Comparison of ENCODE assay signal across 1 cellular context in the genomic region with DNA sequence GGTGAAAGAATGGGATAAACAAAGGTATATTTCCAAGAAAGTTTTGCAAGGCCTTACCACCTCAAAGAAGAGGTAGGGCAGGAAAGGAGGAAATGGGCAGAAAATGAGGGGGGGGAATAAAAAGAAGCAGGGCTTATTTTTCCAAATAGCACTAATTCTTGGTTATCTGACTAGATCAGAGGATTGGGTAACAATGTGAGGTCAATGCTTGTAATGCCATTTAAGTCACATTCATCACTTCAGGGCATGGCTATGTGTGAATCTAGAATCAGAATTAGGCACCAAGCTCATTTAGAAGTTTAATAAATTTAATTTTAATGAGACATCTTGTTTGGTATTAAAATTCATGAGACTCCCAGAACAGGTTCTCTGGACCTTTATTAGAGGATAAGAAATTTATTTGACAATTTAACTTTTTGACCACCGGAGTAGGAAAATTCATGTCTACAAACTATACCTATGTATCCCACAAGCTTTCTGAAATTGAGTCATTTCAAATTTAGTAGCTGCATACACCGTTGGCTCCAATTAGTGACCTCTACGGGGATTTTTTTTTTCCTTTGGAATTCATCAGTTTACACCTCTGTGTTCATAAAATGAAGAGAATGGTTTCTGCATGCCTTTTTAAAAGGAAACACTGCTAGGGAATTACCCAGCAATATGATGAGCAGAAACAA.
TF ChIP-seq lines count a peak whose summit lies in the region.

No MANE protein-coding gene starts in this region.

TF ChIP-seq in GM12878, 131 proteins besides CTCF, POLR2A, EP300 and RAD21 (continues in another document):
- no peak for TF ChIP-seq ZNF384 (IDR thresholded peaks at IDR 0.05; ENCODE audit: borderline replicate concordance, low read depth, low read length)
- peak in 1 of 2 experiments; percentile 40; a peak in 3 of 4 replicates for TF ChIP-seq IKZF2 (IDR thresholded peaks at IDR 0.05)
- no peak for TF ChIP-seq WRNIP1 (IDR thresholded peaks at IDR 0.05; ENCODE audit: borderline replicate concordance, low read depth, low read length)
- no peak for TF ChIP-seq YY1 (IDR thresholded peaks at IDR 0.05; ENCODE audit: low read depth, low read length)
- TF ChIP-seq, protein P1, sequence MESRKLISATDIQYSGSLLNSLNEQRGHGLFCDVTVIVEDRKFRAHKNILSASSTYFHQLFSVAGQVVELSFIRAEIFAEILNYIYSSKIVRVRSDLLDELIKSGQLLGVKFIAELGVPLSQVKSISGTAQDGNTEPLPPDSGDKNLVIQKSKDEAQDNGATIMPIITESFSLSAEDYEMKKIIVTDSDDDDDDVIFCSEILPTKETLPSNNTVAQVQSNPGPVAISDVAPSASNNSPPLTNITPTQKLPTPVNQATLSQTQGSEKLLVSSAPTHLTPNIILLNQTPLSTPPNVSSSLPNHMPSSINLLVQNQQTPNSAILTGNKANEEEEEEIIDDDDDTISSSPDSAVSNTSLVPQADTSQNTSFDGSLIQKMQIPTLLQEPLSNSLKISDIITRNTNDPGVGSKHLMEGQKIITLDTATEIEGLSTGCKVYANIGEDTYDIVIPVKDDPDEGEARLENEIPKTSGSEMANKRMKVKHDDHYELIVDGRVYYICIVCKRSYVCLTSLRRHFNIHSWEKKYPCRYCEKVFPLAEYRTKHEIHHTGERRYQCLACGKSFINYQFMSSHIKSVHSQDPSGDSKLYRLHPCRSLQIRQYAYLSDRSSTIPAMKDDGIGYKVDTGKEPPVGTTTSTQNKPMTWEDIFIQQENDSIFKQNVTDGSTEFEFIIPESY (IDR thresholded peaks at IDR 0.05), result no peak
- TF ChIP-seq TBL1XR1 (IDR thresholded peaks at IDR 0.05; ENCODE audit: low read depth, low read length), result no peak
- TF ChIP-seq, protein P2, sequence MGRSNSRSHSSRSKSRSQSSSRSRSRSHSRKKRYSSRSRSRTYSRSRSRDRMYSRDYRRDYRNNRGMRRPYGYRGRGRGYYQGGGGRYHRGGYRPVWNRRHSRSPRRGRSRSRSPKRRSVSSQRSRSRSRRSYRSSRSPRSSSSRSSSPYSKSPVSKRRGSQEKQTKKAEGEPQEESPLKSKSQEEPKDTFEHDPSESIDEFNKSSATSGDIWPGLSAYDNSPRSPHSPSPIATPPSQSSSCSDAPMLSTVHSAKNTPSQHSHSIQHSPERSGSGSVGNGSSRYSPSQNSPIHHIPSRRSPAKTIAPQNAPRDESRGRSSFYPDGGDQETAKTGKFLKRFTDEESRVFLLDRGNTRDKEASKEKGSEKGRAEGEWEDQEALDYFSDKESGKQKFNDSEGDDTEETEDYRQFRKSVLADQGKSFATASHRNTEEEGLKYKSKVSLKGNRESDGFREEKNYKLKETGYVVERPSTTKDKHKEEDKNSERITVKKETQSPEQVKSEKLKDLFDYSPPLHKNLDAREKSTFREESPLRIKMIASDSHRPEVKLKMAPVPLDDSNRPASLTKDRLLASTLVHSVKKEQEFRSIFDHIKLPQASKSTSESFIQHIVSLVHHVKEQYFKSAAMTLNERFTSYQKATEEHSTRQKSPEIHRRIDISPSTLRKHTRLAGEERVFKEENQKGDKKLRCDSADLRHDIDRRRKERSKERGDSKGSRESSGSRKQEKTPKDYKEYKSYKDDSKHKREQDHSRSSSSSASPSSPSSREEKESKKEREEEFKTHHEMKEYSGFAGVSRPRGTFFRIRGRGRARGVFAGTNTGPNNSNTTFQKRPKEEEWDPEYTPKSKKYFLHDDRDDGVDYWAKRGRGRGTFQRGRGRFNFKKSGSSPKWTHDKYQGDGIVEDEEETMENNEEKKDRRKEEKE (IDR thresholded peaks at IDR 0.05), result no peak
- no peak for TF ChIP-seq CEBPB (IDR thresholded peaks at IDR 0.05; ENCODE audit: borderline replicate concordance in 1 of 2, low read depth in 2 of 2, low read length in 2 of 2)
- no peak for TF ChIP-seq GABPA (IDR thresholded peaks at IDR 0.05; ENCODE audit: low read depth)
- TF ChIP-seq, protein P3, sequence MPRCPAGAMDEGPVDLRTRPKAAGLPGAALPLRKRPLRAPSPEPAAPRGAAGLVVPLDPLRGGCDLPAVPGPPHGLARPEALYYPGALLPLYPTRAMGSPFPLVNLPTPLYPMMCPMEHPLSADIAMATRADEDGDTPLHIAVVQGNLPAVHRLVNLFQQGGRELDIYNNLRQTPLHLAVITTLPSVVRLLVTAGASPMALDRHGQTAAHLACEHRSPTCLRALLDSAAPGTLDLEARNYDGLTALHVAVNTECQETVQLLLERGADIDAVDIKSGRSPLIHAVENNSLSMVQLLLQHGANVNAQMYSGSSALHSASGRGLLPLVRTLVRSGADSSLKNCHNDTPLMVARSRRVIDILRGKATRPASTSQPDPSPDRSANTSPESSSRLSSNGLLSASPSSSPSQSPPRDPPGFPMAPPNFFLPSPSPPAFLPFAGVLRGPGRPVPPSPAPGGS (IDR thresholded peaks at IDR 0.05; ENCODE audit: borderline replicate concordance, insufficient read depth, low read depth, low read length, poor library complexity, severe bottlenecking), result no peak
- TF ChIP-seq EED (IDR thresholded peaks at IDR 0.05; ENCODE audit: low read depth), result no peak
- no peak for TF ChIP-seq FOXK2 (IDR thresholded peaks at IDR 0.05)
- no peak for TF ChIP-seq NFXL1 (IDR thresholded peaks at IDR 0.05; ENCODE audit: borderline replicate concordance)
- TF ChIP-seq TCF3 (IDR thresholded peaks at IDR 0.05; ENCODE audit: borderline replicate concordance, insufficient read depth, low read depth, low read length), result no peak
- TF ChIP-seq HDAC2 (IDR thresholded peaks at IDR 0.05), result no peak
- peak; percentile 32 for TF ChIP-seq RUNX3 (IDR thresholded peaks at IDR 0.05; ENCODE audit: low read length)
- no peak for TF ChIP-seq SMARCA5 (IDR thresholded peaks at IDR 0.05)
- no peak for TF ChIP-seq NR2C2 (IDR thresholded peaks at IDR 0.05; ENCODE audit: borderline replicate concordance, control insufficient read depth, insufficient read length, low read depth)
- no peak for TF ChIP-seq ZNF207 (IDR thresholded peaks at IDR 0.05; ENCODE audit: borderline replicate concordance)
- no peak for TF ChIP-seq MXI1 (IDR thresholded peaks at IDR 0.05; ENCODE audit: low read depth, low read length)
- no peak for TF ChIP-seq SMAD1 (IDR thresholded peaks at IDR 0.05; ENCODE audit: low read depth, partially characterized antibody)
- TF ChIP-seq RB1 (IDR thresholded peaks at IDR 0.05; ENCODE audit: borderline replicate concordance), result no peak
- TF ChIP-seq STAT1 (conservative IDR thresholded peaks at IDR 0.05), result no peak
- TF ChIP-seq, protein P4, sequence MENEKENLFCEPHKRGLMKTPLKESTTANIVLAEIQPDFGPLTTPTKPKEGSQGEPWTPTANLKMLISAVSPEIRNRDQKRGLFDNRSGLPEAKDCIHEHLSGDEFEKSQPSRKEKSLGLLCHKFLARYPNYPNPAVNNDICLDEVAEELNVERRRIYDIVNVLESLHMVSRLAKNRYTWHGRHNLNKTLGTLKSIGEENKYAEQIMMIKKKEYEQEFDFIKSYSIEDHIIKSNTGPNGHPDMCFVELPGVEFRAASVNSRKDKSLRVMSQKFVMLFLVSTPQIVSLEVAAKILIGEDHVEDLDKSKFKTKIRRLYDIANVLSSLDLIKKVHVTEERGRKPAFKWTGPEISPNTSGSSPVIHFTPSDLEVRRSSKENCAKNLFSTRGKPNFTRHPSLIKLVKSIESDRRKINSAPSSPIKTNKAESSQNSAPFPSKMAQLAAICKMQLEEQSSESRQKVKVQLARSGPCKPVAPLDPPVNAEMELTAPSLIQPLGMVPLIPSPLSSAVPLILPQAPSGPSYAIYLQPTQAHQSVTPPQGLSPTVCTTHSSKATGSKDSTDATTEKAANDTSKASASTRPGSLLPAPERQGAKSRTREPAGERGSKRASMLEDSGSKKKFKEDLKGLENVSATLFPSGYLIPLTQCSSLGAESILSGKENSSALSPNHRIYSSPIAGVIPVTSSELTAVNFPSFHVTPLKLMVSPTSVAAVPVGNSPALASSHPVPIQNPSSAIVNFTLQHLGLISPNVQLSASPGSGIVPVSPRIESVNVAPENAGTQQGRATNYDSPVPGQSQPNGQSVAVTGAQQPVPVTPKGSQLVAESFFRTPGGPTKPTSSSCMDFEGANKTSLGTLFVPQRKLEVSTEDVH (IDR thresholded peaks at IDR 0.05; ENCODE audit: low read depth, partially characterized antibody), result no peak
- TF ChIP-seq MYB (IDR thresholded peaks at IDR 0.05; ENCODE audit: borderline replicate concordance, low read depth, low read length), result no peak
- no peak for TF ChIP-seq ZNF274 (IDR thresholded peaks at IDR 0.05; ENCODE audit: insufficient read depth, insufficient read length)
- TF ChIP-seq, protein P5, sequence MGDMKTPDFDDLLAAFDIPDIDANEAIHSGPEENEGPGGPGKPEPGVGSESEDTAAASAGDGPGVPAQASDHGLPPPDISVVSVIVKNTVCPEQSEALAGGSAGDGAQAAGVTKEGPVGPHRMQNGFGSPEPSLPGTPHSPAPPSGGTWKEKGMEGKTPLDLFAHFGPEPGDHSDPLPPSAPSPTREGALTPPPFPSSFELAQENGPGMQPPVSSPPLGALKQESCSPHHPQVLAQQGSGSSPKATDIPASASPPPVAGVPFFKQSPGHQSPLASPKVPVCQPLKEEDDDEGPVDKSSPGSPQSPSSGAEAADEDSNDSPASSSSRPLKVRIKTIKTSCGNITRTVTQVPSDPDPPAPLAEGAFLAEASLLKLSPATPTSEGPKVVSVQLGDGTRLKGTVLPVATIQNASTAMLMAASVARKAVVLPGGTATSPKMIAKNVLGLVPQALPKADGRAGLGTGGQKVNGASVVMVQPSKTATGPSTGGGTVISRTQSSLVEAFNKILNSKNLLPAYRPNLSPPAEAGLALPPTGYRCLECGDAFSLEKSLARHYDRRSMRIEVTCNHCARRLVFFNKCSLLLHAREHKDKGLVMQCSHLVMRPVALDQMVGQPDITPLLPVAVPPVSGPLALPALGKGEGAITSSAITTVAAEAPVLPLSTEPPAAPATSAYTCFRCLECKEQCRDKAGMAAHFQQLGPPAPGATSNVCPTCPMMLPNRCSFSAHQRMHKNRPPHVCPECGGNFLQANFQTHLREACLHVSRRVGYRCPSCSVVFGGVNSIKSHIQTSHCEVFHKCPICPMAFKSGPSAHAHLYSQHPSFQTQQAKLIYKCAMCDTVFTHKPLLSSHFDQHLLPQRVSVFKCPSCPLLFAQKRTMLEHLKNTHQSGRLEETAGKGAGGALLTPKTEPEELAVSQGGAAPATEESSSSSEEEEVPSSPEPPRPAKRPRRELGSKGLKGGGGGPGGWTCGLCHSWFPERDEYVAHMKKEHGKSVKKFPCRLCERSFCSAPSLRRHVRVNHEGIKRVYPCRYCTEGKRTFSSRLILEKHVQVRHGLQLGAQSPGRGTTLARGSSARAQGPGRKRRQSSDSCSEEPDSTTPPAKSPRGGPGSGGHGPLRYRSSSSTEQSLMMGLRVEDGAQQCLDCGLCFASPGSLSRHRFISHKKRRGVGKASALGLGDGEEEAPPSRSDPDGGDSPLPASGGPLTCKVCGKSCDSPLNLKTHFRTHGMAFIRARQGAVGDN (IDR thresholded peaks at IDR 0.05), result no peak
- TF ChIP-seq CBFB (IDR thresholded peaks at IDR 0.05; ENCODE audit: low read depth), result no peak
- no peak for TF ChIP-seq BMI1 (IDR thresholded peaks at IDR 0.05; ENCODE audit: borderline replicate concordance)
- peak; percentile 55 for TF ChIP-seq IKZF1 (conservative IDR thresholded peaks at IDR 0.05)
- TF ChIP-seq FOS (IDR thresholded peaks at IDR 0.05; ENCODE audit: borderline replicate concordance, extremely low read depth, insufficient read length), result no peak
- no peak for TF ChIP-seq POLR2AphosphoS2 (IDR thresholded peaks at IDR 0.05; ENCODE audit: low read depth, low read length)
- no peak for TF ChIP-seq SP1 (IDR thresholded peaks at IDR 0.05; ENCODE audit: low read depth, low read length)
- TF ChIP-seq ZSCAN29 (IDR thresholded peaks at IDR 0.05), result no peak
- no peak for TF ChIP-seq NRF1 (conservative IDR thresholded peaks at IDR 0.05; ENCODE audit: low read depth, low read length)
- no peak for TF ChIP-seq SIN3A (IDR thresholded peaks at IDR 0.05; ENCODE audit: low read depth, low read length)
- TF ChIP-seq ZBED1 (IDR thresholded peaks at IDR 0.05; ENCODE audit: borderline replicate concordance), result no peak
- TF ChIP-seq NFYA (IDR thresholded peaks at IDR 0.05; ENCODE audit: borderline replicate concordance, low read depth, low read length), result no peak
- TF ChIP-seq ZNF622 (IDR thresholded peaks at IDR 0.05), result no peak
- no peak for TF ChIP-seq RFX5 (IDR thresholded peaks at IDR 0.05; ENCODE audit: low read depth, low read length)
- TF ChIP-seq ZNF24 (IDR thresholded peaks at IDR 0.05), result no peak
- 0 out of 2 replicates have a peak, but pooled peaks have one; percentile 16 for TF ChIP-seq NR2F1 (conservative IDR thresholded peaks at IDR 0.05)
- no peak for TF ChIP-seq RCOR1 (conservative IDR thresholded peaks at IDR 0.05; ENCODE audit: low read depth, low read length)
- no peak for TF ChIP-seq CHD1 (IDR thresholded peaks at IDR 0.05; ENCODE audit: low read depth, low read length)
- TF ChIP-seq, protein P6, sequence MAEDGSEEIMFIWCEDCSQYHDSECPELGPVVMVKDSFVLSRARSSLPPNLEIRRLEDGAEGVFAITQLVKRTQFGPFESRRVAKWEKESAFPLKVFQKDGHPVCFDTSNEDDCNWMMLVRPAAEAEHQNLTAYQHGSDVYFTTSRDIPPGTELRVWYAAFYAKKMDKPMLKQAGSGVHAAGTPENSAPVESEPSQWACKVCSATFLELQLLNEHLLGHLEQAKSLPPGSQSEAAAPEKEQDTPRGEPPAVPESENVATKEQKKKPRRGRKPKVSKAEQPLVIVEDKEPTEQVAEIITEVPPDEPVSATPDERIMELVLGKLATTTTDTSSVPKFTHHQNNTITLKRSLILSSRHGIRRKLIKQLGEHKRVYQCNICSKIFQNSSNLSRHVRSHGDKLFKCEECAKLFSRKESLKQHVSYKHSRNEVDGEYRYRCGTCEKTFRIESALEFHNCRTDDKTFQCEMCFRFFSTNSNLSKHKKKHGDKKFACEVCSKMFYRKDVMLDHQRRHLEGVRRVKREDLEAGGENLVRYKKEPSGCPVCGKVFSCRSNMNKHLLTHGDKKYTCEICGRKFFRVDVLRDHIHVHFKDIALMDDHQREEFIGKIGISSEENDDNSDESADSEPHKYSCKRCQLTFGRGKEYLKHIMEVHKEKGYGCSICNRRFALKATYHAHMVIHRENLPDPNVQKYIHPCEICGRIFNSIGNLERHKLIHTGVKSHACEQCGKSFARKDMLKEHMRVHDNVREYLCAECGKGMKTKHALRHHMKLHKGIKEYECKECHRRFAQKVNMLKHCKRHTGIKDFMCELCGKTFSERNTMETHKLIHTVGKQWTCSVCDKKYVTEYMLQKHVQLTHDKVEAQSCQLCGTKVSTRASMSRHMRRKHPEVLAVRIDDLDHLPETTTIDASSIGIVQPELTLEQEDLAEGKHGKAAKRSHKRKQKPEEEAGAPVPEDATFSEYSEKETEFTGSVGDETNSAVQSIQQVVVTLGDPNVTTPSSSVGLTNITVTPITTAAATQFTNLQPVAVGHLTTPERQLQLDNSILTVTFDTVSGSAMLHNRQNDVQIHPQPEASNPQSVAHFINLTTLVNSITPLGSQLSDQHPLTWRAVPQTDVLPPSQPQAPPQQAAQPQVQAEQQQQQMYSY (CRISPR knock-in tag; IDR thresholded peaks at IDR 0.05), result no peak
- TF ChIP-seq MEF2B (IDR thresholded peaks at IDR 0.05; ENCODE audit: partially characterized antibody, poor library complexity, severe bottlenecking), result no peak
- no peak for TF ChIP-seq BACH1 (IDR thresholded peaks at IDR 0.05; ENCODE audit: borderline replicate concordance)
